Comparison of ENCODE assay signal across 8 cellular contexts in genomic region chr12:121579981-121580868, GRCh38. TPM values are rescaled to one million over a fixed set of nuclear protein-coding genes. Genes with fewer than 3 reads are reported as not detected.
A peak's percentile ranks its signal among the peaks of the same experiment; 100 is the strongest.
DNase-seq lines count a peak whose midpoint lies in the region; TF ChIP-seq lines count a peak whose summit lies in the region.

No MANE protein-coding gene starts in this region.

- peaks cover 41% of the 10 kb centered on the region for H3K4me1 ChIP-seq in HUES64 (ENCODE audit: insufficient read depth, low read length)
- peaks cover 44% of the 10 kb centered on the region for H3K4me1 ChIP-seq in stomach smooth muscle (ENCODE audit: control insufficient read depth, insufficient read depth, low read length)

- WGBS in HUES64, result 1% methylated on average over 52 of the region's 54 CpGs

- H3F3A ChIP-seq in neural cell (ENCODE audit: insufficient read depth, low read length, poor library complexity, severe bottlenecking), result peaks cover 4% of the 10 kb centered on the region

- H3K9me3 ChIP-seq in HUES64 (ENCODE audit: insufficient read depth, low read depth, low read length) (no peaks in the 10 kb centered on the region), neural cell (ENCODE audit: low read length) (no peaks in the 10 kb centered on the region), stomach smooth muscle (ENCODE audit: control insufficient read depth in 2 of 2, low read length in 2 of 2) (no peaks in the 10 kb centered on the region)

- no peak for TF ChIP-seq RAD21 in neural cell (conservative IDR thresholded peaks at IDR 0.05)

- DNase-seq in Daoy (ENCODE audit: low read depth), result peak; percentile 76
- DNase-seq in RPMI7951 (ENCODE audit: low read depth), result peak; percentile 67
- peak; percentile 63 for DNase-seq in activated effector memory CD4-positive, alpha-beta T cell treated with Interleukin-2 at 50 U/mL for 16 hours
- DNase-seq in fibroblast of villous mesenchyme (ENCODE audit: low read depth), result peak; percentile 80
- DNase-seq in cortex of kidney (lab: John Stamatoyannopoulos, UW), result no peak

- H2AFZ ChIP-seq in neural cell (ENCODE audit: low read depth, low read length), result peak overlapping the region; percentile 53

- H3K9me2 ChIP-seq in neural cell (ENCODE audit: insufficient read depth, low read length), result no peaks in the 10 kb centered on the region

- no peaks in the 10 kb centered on the region for H3K79me2 ChIP-seq in neural cell (replicated peaks; ENCODE audit: insufficient read depth, low read length)

- TF ChIP-seq CTCF in fibroblast of villous mesenchyme (IDR thresholded peaks at IDR 0.05; ENCODE audit: insufficient read depth, low read depth, low read length) (no peak), neural cell (IDR thresholded peaks at IDR 0.05; ENCODE audit: poor library complexity, severe bottlenecking) (no peak)

- H3K27ac ChIP-seq in HUES64 (ENCODE audit: low read depth, low read length) (peak overlapping the region; percentile 99), neural cell (ENCODE audit: low read length) (no peak overlapping the region), stomach smooth muscle (ENCODE audit: low read length) (peak overlapping the region; percentile 77)

- H3K4me3 ChIP-seq in HUES64 (ENCODE audit: low read length) (peak overlapping the region; percentile 76), fibroblast of villous mesenchyme (ENCODE audit: low read depth, low read length) (peak overlapping the region; percentile 72), neural cell (ENCODE audit: low read length) (peak overlapping the region; percentile 71), stomach smooth muscle (ENCODE audit: low read length in 2 of 2) (peak overlapping the region; percentile 75 to 82)

- H4K20me1 ChIP-seq in neural cell (ENCODE audit: insufficient read depth), result no peaks in the 10 kb centered on the region

- peaks cover 17% of the 10 kb centered on the region for H3K36me3 ChIP-seq in HUES64 (ENCODE audit: insufficient read depth, low read length)
- H3K36me3 ChIP-seq in neural cell (ENCODE audit: insufficient read depth, low read length), result no peaks in the 10 kb centered on the region
- peaks cover 0 to under 1% of the 10 kb centered on the region in 2 donors for H3K36me3 ChIP-seq in stomach smooth muscle (ENCODE audit: control insufficient read depth in 2 of 2, insufficient read depth in 2 of 2, low read length in 2 of 2)

- H3K9ac ChIP-seq in HUES64 (ENCODE audit: low read depth, low read length), result peak overlapping the region; percentile 89
- peak overlapping the region; percentile 63 for H3K9ac ChIP-seq in neural cell (ENCODE audit: low read length)
- peak overlapping the region; percentile 66 for H3K9ac ChIP-seq in stomach smooth muscle (ENCODE audit: low read length in 2 of 2)

- H3K4me2 ChIP-seq in neural cell (ENCODE audit: low read length), result peak overlapping the region; percentile 77

- H3K27me3 ChIP-seq in HUES64 (ENCODE audit: insufficient read depth, low read length), result no peaks in the 10 kb centered on the region
- peaks cover 20% of the 10 kb centered on the region for H3K27me3 ChIP-seq in neural cell (ENCODE audit: insufficient read depth, low read depth, low read length)
- H3K27me3 ChIP-seq in stomach smooth muscle (ENCODE audit: control insufficient read depth in 1 of 2, insufficient read depth in 2 of 2, low read length in 2 of 2), result no peaks in the 10 kb centered on the region

- no peak for TF ChIP-seq EP300 in neural cell (conservative IDR thresholded peaks at IDR 0.05; ENCODE audit: poor library complexity, severe bottlenecking)

TF ChIP-seq in neural cell, 6 proteins besides CTCF, POLR2A, EP300 and RAD21:
- TF ChIP-seq POLR2AphosphoS5 (IDR thresholded peaks at IDR 0.05) (peak; percentile 47), EZH2 (IDR thresholded peaks at IDR 0.05; ENCODE audit: borderline replicate concordance, insufficient read depth, low read length, poor library complexity, severe bottlenecking) (no peak)

RNA-seq across cellular contexts. Expression of gene KDM2B, which starts 0.6 kb away (rescaled TPM):
- total RNA-seq in Daoy (2014; rRNA removed; shearing (Covaris generic)), result 21.5 and 39.4 TPM in 2 replicates
- 83.7 TPM for polyA plus RNA-seq in HUES64 (2013, experiment 1 of 2)
- 82.7 TPM for polyA plus RNA-seq in HUES64 (2013, experiment 2 of 2)
- 11.5 and 20.1 TPM in 2 replicates for total RNA-seq in RPMI7951 (2014; rRNA removed; shearing (Covaris generic))
- 28.1 and 34.1 TPM in 2 replicates for total RNA-seq in fibroblast of villous mesenchyme
- 85.5 and 93.8 TPM in 2 replicates for polyA plus RNA-seq in neural cell
- 76.6 and 96.2 TPM in 2 replicates for polyA minus RNA-seq in neural cell

RNA-seq across cellular contexts. Expression of gene ORAI1, which starts 46.1 kb away (rescaled TPM):
- 4.4 and 4.5 TPM in 2 replicates for total RNA-seq in Daoy (2014; rRNA removed; shearing (Covaris generic))
- 14.5 TPM for polyA plus RNA-seq in HUES64 (2013, experiment 1 of 2)
- 15.8 TPM for polyA plus RNA-seq in HUES64 (2013, experiment 2 of 2)
- 13.6 and 14.5 TPM in 2 replicates for total RNA-seq in RPMI7951 (2014; rRNA removed; shearing (Covaris generic))
- total RNA-seq in fibroblast of villous mesenchyme, result 9.7 and 12.5 TPM in 2 replicates
- 0.78 and 5.2 TPM in 2 replicates for polyA plus RNA-seq in neural cell
- 0.97 and 1.6 TPM in 2 replicates for polyA minus RNA-seq in neural cell
